Comparison of ENCODE assay signal across 12 cellular contexts in the genomic region with DNA sequence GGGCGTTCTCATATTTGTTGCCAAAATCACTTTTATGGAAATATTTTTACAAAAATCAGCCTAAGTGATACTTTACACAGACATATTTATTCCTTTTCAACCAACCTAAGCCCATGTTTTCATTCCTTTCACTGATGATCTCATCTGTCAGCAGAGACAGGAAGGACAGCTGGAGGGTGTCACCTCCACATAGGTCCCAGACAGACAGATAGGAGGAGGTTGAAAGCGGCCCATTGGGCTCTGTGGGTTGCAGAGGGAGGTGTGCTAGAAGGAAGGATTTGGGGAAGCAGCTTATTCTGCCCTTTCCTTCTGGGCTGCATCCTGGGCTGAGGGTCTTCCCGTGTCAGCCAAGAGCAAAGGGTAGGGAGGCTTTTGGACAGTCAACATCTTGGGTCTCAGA. TPM values are rescaled to one million over a fixed set of nuclear protein-coding genes. Genes with fewer than 3 reads are reported as not detected.
DNase-seq lines count a peak whose midpoint lies in the region; ATAC-seq and TF ChIP-seq lines count a peak whose summit lies in the region.
"Had no signal": no experiment of that assay in that cellular context is flagged by ENCODE, and none has a peak within 500 bp of the region (broad histone marks: within the 10 kb centered on the region; RNA-seq: fewer than 3 reads in every experiment).

No MANE protein-coding gene starts in this region.

- H3K9ac ChIP-seq in DND-41 (ENCODE audit: low read depth, low read length), result peak overlapping the region; percentile 62

- DNase-seq in DND-41 (peak; percentile 75), MV-4-11 (lab: John Stamatoyannopoulos, UW) (peak; percentile 15), natural killer cell (no peak), ureter (ENCODE audit: low spot score) (no peak), cerebellum (ENCODE audit: low spot score) (no peak), RKO (ENCODE audit: low spot score) (no peak)
- peak; percentile 44 for DNase-seq in activated T-helper 1 cell treated with anti-CD3 and anti-CD28 coated beads, Interleukin-12 subunit alpha, Interleukin-12 subunit beta, Interleukin-2, Interleukin-4 antibody, amounts not matched to agents 30 ng/mL and 10 ng/mL and 1 ng/mL, durations not matched to agents 14 hours and 24 hours and 36 hours (ENCODE audit: low spot score)
- DNase-seq: left cardiac atrium, pancreas, SW 1271 had no signal

- ATAC-seq in DND-41 (ENCODE audit: insufficient read depth, low read depth) (peak; percentile 52), natural killer cell (peak; percentile 41 to 52 (median 44)), HG03039 (IDR thresholded peaks at IDR 0.05; ENCODE audit: unreplicated experiment) (no peak)
- ATAC-seq: HCT116, left cardiac atrium, pancreas had no signal

- peaks cover 91% of the 10 kb centered on the region for H3K4me1 Mint-ChIP-seq in activated T-helper 1 cell treated with anti-CD3 and anti-CD28 coated beads, Interleukin-12 subunit alpha, Interleukin-12 subunit beta, Interleukin-2, Interleukin-4 antibody, amounts not matched to agents 30 ng/mL and 10 ng/mL and 1 ng/mL, durations not matched to agents 14 hours and 24 hours and 36 hours (ENCODE audit: low read depth)
- peaks cover 91 to 95% of the 10 kb centered on the region in 2 donors for H3K4me1 Mint-ChIP-seq in natural killer cell

- peak overlapping the region; percentile 46 for H3K4me2 ChIP-seq in DND-41 (ENCODE audit: insufficient read depth, low read length)

- H3K4me3 ChIP-seq in DND-41 (ENCODE audit: low read depth in 1 of 2, low read length in 2 of 2), result no peak overlapping the region
- H3K4me3 ChIP-seq: pancreas had no signal

- intact Hi-C loops in activated T-helper 1 cell treated with anti-CD3 and anti-CD28 coated beads, Interleukin-12 subunit alpha, Interleukin-12 subunit beta, Interleukin-2, Interleukin-4 antibody, amounts not matched to agents 30 ng/mL and 10 ng/mL and 1 ng/mL, durations not matched to agents 14 hours and 24 hours and 36 hours (cut with micrococcal nuclease), result loop anchor here (2.0 kb wide), 1 partner anchor 59 kb away; no protein-coding TSS in a partner anchor
- intact Hi-C loops in natural killer cell (cut with micrococcal nuclease), result loop anchor here (2.0 kb wide), 1 partner anchor 79 kb away; no protein-coding TSS in a partner anchor

- H3K9me3 ChIP-seq in DND-41 (ENCODE audit: insufficient read depth, low read length, severe bottlenecking), result no peaks in the 10 kb centered on the region
- H3K9me3 ChIP-seq: pancreas had no signal

- no peaks in the 10 kb centered on the region for H3K27me3 Mint-ChIP-seq in activated T-helper 1 cell treated with anti-CD3 and anti-CD28 coated beads, Interleukin-12 subunit alpha, Interleukin-12 subunit beta, Interleukin-2, Interleukin-4 antibody, amounts not matched to agents 30 ng/mL and 10 ng/mL and 1 ng/mL, durations not matched to agents 14 hours and 24 hours and 36 hours (ENCODE audit: insufficient read depth)
- H3K27me3 Mint-ChIP-seq in natural killer cell (ENCODE audit: low read depth in 2 of 2), result no peaks in the 10 kb centered on the region

- H3K4me3 Mint-ChIP-seq in activated T-helper 1 cell treated with anti-CD3 and anti-CD28 coated beads, Interleukin-12 subunit alpha, Interleukin-12 subunit beta, Interleukin-2, Interleukin-4 antibody, amounts not matched to agents 30 ng/mL and 10 ng/mL and 1 ng/mL, durations not matched to agents 14 hours and 24 hours and 36 hours, result peak overlapping the region; percentile 44
- peak overlapping the region; percentile 84 for H3K4me3 Mint-ChIP-seq in natural killer cell

- peaks cover 14% of the 10 kb centered on the region for H3K9me3 Mint-ChIP-seq in activated T-helper 1 cell treated with anti-CD3 and anti-CD28 coated beads, Interleukin-12 subunit alpha, Interleukin-12 subunit beta, Interleukin-2, Interleukin-4 antibody, amounts not matched to agents 30 ng/mL and 10 ng/mL and 1 ng/mL, durations not matched to agents 14 hours and 24 hours and 36 hours
- H3K9me3 Mint-ChIP-seq in natural killer cell, result no peaks in the 10 kb centered on the region

- H3K36me3 Mint-ChIP-seq in activated T-helper 1 cell treated with anti-CD3 and anti-CD28 coated beads, Interleukin-12 subunit alpha, Interleukin-12 subunit beta, Interleukin-2, Interleukin-4 antibody, amounts not matched to agents 30 ng/mL and 10 ng/mL and 1 ng/mL, durations not matched to agents 14 hours and 24 hours and 36 hours (ENCODE audit: low read depth), result peaks cover 7% of the 10 kb centered on the region
- no peaks in the 10 kb centered on the region for H3K36me3 Mint-ChIP-seq in natural killer cell

- H3K27ac Mint-ChIP-seq in activated T-helper 1 cell treated with anti-CD3 and anti-CD28 coated beads, Interleukin-12 subunit alpha, Interleukin-12 subunit beta, Interleukin-2, Interleukin-4 antibody, amounts not matched to agents 30 ng/mL and 10 ng/mL and 1 ng/mL, durations not matched to agents 14 hours and 24 hours and 36 hours, result peak overlapping the region; percentile 99
- peak overlapping the region; percentile 91 to 95 for H3K27ac Mint-ChIP-seq in natural killer cell

- TF ChIP-seq CTCF in DND-41 (IDR thresholded peaks at IDR 0.05; ENCODE audit: borderline replicate concordance, extremely low read depth, low read length, poor library complexity, severe bottlenecking), result no peak
- TF ChIP-seq CTCF in natural killer cell (IDR thresholded peaks at IDR 0.05), result no peak

- H3K79me2 ChIP-seq in DND-41 (ENCODE audit: insufficient read depth, low read length), result peaks cover 4% of the 10 kb centered on the region

- no peaks in the 10 kb centered on the region for H3K36me3 ChIP-seq in DND-41 (ENCODE audit: insufficient read depth, low read length)
- H3K36me3 ChIP-seq: pancreas had no signal

- no peak overlapping the region for H2AFZ ChIP-seq in DND-41 (ENCODE audit: low read depth, low read length)

- no peaks in the 10 kb centered on the region for H4K20me1 ChIP-seq in DND-41 (ENCODE audit: insufficient read depth, low read length)

- H3K27ac ChIP-seq in DND-41 (ENCODE audit: low read length), result peak overlapping the region; percentile 98
- H3K27ac ChIP-seq: pancreas had no signal

- no peaks in the 10 kb centered on the region for H3K27me3 ChIP-seq in DND-41 (ENCODE audit: insufficient read depth, low read length, poor library complexity)
- H3K27me3 ChIP-seq: pancreas had no signal

- H3K4me1 ChIP-seq in DND-41 (ENCODE audit: insufficient read depth, low read length), result peaks cover 92% of the 10 kb centered on the region

RNA-seq across cellular contexts. Expression of gene SEMA4D, which starts 26.0 kb away (rescaled TPM):
- 388 and 411 TPM in 2 replicates for total RNA-seq in activated T-helper 1 cell treated with anti-CD3 and anti-CD28 coated beads, Interleukin-12 subunit alpha, Interleukin-12 subunit beta, Interleukin-2, Interleukin-4 antibody, amounts not matched to agents 30 ng/mL and 10 ng/mL and 1 ng/mL, durations not matched to agents 14 hours and 24 hours and 36 hours
- total RNA-seq in natural killer cell (100 to 1,000 TPM; 354 to 448 (median 420) TPM), ureter (54.3 TPM), cerebellum (18.4 TPM)

Comparison
In these comparisons a context has a peak if more than half of its experiments do, and no peak if none do; other contexts are left out.
1. DNase-seq: peak in DND-41 (single experiment), MV-4-11 (single experiment) and activated T-helper 1 cell treated with anti-CD3 and anti-CD28 coated beads, Interleukin-12 subunit alpha, Interleukin-12 subunit beta, Interleukin-2, Interleukin-4 antibody, amounts not matched to agents 30 ng/mL and 10 ng/mL and 1 ng/mL, durations not matched to agents 14 hours and 24 hours and 36 hours (single experiment); none in natural killer cell (single experiment), ureter (single experiment), cerebellum (single experiment) and RKO (single experiment).